In the genomic region with DNA sequence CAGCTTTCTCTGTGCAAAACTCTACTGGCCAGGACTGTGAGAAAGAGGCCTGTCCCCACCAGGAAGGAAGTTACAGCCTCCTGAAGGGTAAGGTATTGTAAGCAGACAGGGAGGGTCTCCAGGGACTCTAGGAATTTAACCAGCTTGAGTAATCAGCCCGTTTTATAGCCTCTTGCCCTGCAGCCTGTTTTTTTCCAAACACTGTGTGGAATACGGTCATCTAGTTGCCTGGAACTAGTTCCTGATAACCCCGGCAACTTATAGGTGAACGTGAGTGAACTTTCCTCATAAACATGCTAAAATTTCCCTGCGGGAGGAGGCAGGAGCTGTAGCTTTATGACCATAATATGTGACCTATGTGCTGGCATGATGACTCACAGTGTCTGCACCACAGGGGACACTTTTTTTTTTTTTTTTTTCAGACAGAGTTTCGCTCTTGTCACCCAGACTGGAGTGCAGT, we compare ENCODE assay signal across 13 cellular contexts.
DNase-seq lines count a peak whose midpoint lies in the region; ATAC-seq, FAIRE-seq and TF ChIP-seq lines count a peak whose summit lies in the region.
"Had no signal": no experiment of that assay in that cellular context is flagged by ENCODE, and none has a peak within 500 bp of the region (broad histone marks: within the 10 kb centered on the region; RNA-seq: fewer than 3 reads in every experiment).

No MANE protein-coding gene starts in this region.

- no peak for TF ChIP-seq CTCF in GM20000 (IDR thresholded peaks at IDR 0.05; ENCODE audit: extremely low read depth, missing control alignments)

- H3K27me3 ChIP-seq in BLaER1 treated with 17β-estradiol and CSF1 and Interleukin-3, amounts not matched to agents 10 nM and 100 nM, result no peaks in the 10 kb centered on the region
- no peaks in the 10 kb centered on the region for H3K27me3 ChIP-seq in iPS-18a (ENCODE audit: control insufficient read depth, insufficient read depth, low read length)
- H3K27me3 ChIP-seq: SJSA1 had no signal

- peak overlapping the region in 9 of 11 experiments; percentile 26 to 62 (median 39); a peak in 17 of 22 replicates for H3K4me2 ChIP-seq in BLaER1 treated with 17β-estradiol and CSF1 and Interleukin-3, amounts not matched to agents 10 nM and 100 nM

- no peak for TF ChIP-seq POLR2A in H54 (IDR thresholded peaks at IDR 0.05; ENCODE audit: low read depth, low read length)

- no peak overlapping the region for H3K4me3 ChIP-seq in BLaER1 treated with 17β-estradiol and CSF1 and Interleukin-3, amounts not matched to agents 10 nM and 100 nM
- H3K4me3 ChIP-seq in iPS-18a (ENCODE audit: low read length), result no peak overlapping the region
- H3K4me3 ChIP-seq: coronary artery, SJSA1 had no signal

- no peaks in the 10 kb centered on the region for H3K36me3 ChIP-seq in BLaER1 treated with 17β-estradiol and CSF1 and Interleukin-3, amounts not matched to agents 10 nM and 100 nM
- no peaks in the 10 kb centered on the region for H3K36me3 ChIP-seq in iPS-18a (ENCODE audit: control insufficient read depth, low read depth, low read length)
- H3K36me3 ChIP-seq: SJSA1 had no signal

- H3K9me3 ChIP-seq in BLaER1 treated with 17β-estradiol and CSF1 and Interleukin-3, amounts not matched to agents 10 nM and 100 nM (replicated peaks in 1 of 11), result peaks cover 4 to 15% (median 9%) of the 10 kb centered on the region in 11 experiments; a peak in 10 of 22 replicates
- H3K9me3 ChIP-seq in iPS-18a (ENCODE audit: control insufficient read depth, low read depth, low read length), result peaks cover 7% of the 10 kb centered on the region
- H3K9me3 ChIP-seq: SJSA1 had no signal

- no peaks in the 10 kb centered on the region for H4K20me1 ChIP-seq in BLaER1 treated with 17β-estradiol and CSF1 and Interleukin-3, amounts not matched to agents 10 nM and 100 nM

- no peak for ATAC-seq in GM18517 (IDR thresholded peaks at IDR 0.05; ENCODE audit: unreplicated experiment)
- ATAC-seq in GM19452 (IDR thresholded peaks at IDR 0.05; ENCODE audit: unreplicated experiment), result no peak

- DNase-seq in H54 (ENCODE audit: insufficient read length, low spot score) (peak; percentile 33), SW480 (ENCODE audit: low spot score) (peak; percentile 80), GM20000 (ENCODE audit: low spot score) (no peak)
- no peak for DNase-seq in stimulated activated CD4-positive, alpha-beta T cell treated with anti-CD3 and anti-CD28 coated beads, Interleukin-2, amount 100 ng/mL, for 48 hours
- DNase-seq: DMS79; NCI-H1694 treated with DMSO at 0.1 percent for 48 hours; stimulated activated naive CD4-positive, alpha-beta T cell treated with Interleukin-2 at 50 U/mL for 16 hours had no signal

- peaks cover 3 to 15% (median 12%) of the 10 kb centered on the region in 10 experiments; a peak in 16 of 20 replicates for H3K4me1 ChIP-seq in BLaER1 treated with 17β-estradiol and CSF1 and Interleukin-3, amounts not matched to agents 10 nM and 100 nM
- peaks cover 32% of the 10 kb centered on the region for H3K4me1 ChIP-seq in iPS-18a (ENCODE audit: control insufficient read depth, low read depth, low read length)
- H3K4me1 ChIP-seq: SJSA1 had no signal

- FAIRE-seq in H54 (lab: Jason Lieb, UNC), result peak; percentile 45

- H3K9ac ChIP-seq in BLaER1 treated with 17β-estradiol and CSF1 and Interleukin-3, amounts not matched to agents 10 nM and 100 nM, result no peak overlapping the region
- H3K9ac ChIP-seq in iPS-18a (ENCODE audit: low read length), result no peak overlapping the region

- H3K27ac ChIP-seq in BLaER1 treated with 17β-estradiol and CSF1 and Interleukin-3, amounts not matched to agents 10 nM and 100 nM, result peak overlapping the region in 2 of 11 experiments; percentile 5 to 15; a peak in 2 of 22 replicates
- peak overlapping the region; percentile 1 for H3K27ac ChIP-seq in iPS-18a (ENCODE audit: low read length)
- H3K27ac ChIP-seq: coronary artery, SJSA1 had no signal

Comparison
In these comparisons a context has a peak if more than half of its experiments do, and no peak if none do; other contexts are left out.
1. DNase-seq: peak in H54 (single experiment) and SW480 (single experiment); none in GM20000 (single experiment) and stimulated activated CD4-positive, alpha-beta T cell treated with anti-CD3 and anti-CD28 coated beads, Interleukin-2, amount 100 ng/mL, for 48 hours (0 of 2).